In genomic region chr4:82739292-82740190, GRCh38 we compare ENCODE assay signal across 8 cellular contexts. TPM values are rescaled to one million over a fixed set of nuclear protein-coding genes. Genes with fewer than 3 reads are reported as not detected.
DNase-seq lines count a peak whose midpoint lies in the region; ATAC-seq, FAIRE-seq and TF ChIP-seq lines count a peak whose summit lies in the region.

No MANE protein-coding gene starts in this region.

- DNase-seq in DMS53 (lab: John Stamatoyannopoulos, UW) (peak; percentile 78), HT1080 (ENCODE audit: low read depth) (peak; percentile 75), T-helper 9 cell (peak; percentile 32), brain pericyte (ENCODE audit: low read depth, low spot score) (peak; percentile 30), kidney (peak; percentile 77), NCI-H1105 (lab: John Stamatoyannopoulos, UW) (no peak)
- peak; percentile 65 to 85 for DNase-seq in stimulated activated CD4-positive, alpha-beta T cell treated with anti-CD3 and anti-CD28 coated beads, Interleukin-2, amount 100 ng/mL, for 24 hours

- TF ChIP-seq CTCF in kidney (IDR thresholded peaks at IDR 0.05; ENCODE audit: borderline replicate concordance, extremely low read depth, insufficient read depth), result peak; percentile 94

- H3K27ac ChIP-seq in kidney (ENCODE audit: low read depth in 2 of 2, low read length in 2 of 2), result peak overlapping the region in 1 of 2 donors; percentile 1

- H3K4me3 ChIP-seq in kidney (ENCODE audit: low read length in 2 of 2), result no peak overlapping the region

- peaks cover 0 to 4% of the 10 kb centered on the region in 2 donors for H3K4me1 ChIP-seq in kidney (ENCODE audit: control insufficient read depth in 1 of 2, insufficient read depth in 1 of 2, low read depth in 1 of 2, low read length in 2 of 2)

- FAIRE-seq in kidney (lab: Jason Lieb, UNC), result no peak

- no peaks in the 10 kb centered on the region for H3K9me3 ChIP-seq in kidney (ENCODE audit: control insufficient read depth in 1 of 2, low read length in 2 of 2)

- H3K36me3 ChIP-seq in kidney (ENCODE audit: control insufficient read depth in 1 of 2, insufficient read depth in 2 of 2, low read length in 2 of 2), result no peaks in the 10 kb centered on the region

- no peak overlapping the region for H3K9ac ChIP-seq in kidney (ENCODE audit: low read length in 2 of 2)

- intact Hi-C loops in kidney (cut with DNase I), result no loop called here

- peak; percentile 98 for ATAC-seq in GM21447 (IDR thresholded peaks at IDR 0.05; ENCODE audit: unreplicated experiment)

RNA-seq across cellular contexts. Expression of gene SCD5, which starts 59.1 kb away (rescaled TPM):
- 31.2 and 33.2 TPM in 2 replicates for total RNA-seq in HT1080 (2014; rRNA removed; shearing (Covaris generic))
- 20.1 and 25.0 TPM in 2 replicates for polyA plus RNA-seq in HT1080 (2015; cell fraction: cytosol; rRNA removed)
- polyA plus RNA-seq in HT1080 (2015; cell fraction: nucleus; rRNA removed), result 17.0 TPM in 2 replicates
- total RNA-seq in kidney, result 41.2 TPM
- 55.7 TPM for polyA plus RNA-seq in kidney (ENCODE audit: insufficient read depth, low read depth, low replicate concordance)
